16 cellular contexts compared by ENCODE assay signal in the genomic region with DNA sequence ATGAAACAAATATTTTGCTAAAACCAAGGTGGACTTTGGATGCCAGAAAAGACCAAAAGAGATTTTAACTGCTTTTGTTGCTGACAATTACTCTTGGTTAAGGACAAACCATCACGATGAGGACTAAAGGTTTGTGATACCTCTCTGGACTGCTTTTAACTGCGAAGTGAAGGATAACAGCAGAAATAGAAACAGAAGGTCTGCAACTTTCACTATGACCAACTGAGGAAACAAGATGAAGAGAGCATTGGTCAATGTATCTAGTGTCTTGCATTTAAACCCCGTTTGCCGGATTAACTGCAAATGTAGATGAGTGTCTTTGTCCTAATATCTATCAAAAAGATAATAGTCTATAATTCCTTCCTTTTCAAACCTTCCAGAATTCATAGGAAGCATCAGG.
A peak's percentile ranks its signal among the peaks of the same experiment; 100 is the strongest.
DNase-seq lines count a peak whose midpoint lies in the region; ATAC-seq and TF ChIP-seq lines count a peak whose summit lies in the region.
"Had no signal": no experiment of that assay in that cellular context is flagged by ENCODE, and none has a peak within 500 bp of the region (broad histone marks: within the 10 kb centered on the region; RNA-seq: fewer than 3 reads in every experiment).

No MANE protein-coding gene starts in this region.

- H3K4me3 ChIP-seq in osteoblast (ENCODE audit: insufficient read depth, low read length) = no peak overlapping the region
- H3K4me3 ChIP-seq: GM23248 had no signal

- no peaks in the 10 kb centered on the region for H3K27me3 ChIP-seq in osteoblast (ENCODE audit: insufficient read depth, low read length)
- no peaks in the 10 kb centered on the region for H3K27me3 ChIP-seq in CD4-positive, alpha-beta T cell (ENCODE audit: control insufficient read depth, insufficient read depth, low read length)

- H2AFZ ChIP-seq in osteoblast (ENCODE audit: low read length) = peak overlapping the region; percentile 63
- H2AFZ ChIP-seq: GM23248 had no signal

- no peaks in the 10 kb centered on the region for H3K36me3 ChIP-seq in osteoblast (ENCODE audit: insufficient read depth, low read length)

- no peak overlapping the region for H3K27ac Mint-ChIP-seq in CD4-positive, alpha-beta T cell
- H3K27ac Mint-ChIP-seq: IgD-negative memory B cell; T-helper 2 cell treated with Interferon-gamma antibody and Interleukin-4, amounts not matched to agents 5 μg/mL and 100 μg/mL, for 36 hours had no signal

- H3K4me1 ChIP-seq in osteoblast (ENCODE audit: insufficient read depth, low read length) = no peaks in the 10 kb centered on the region

- no peaks in the 10 kb centered on the region for H3K9me3 ChIP-seq in osteoblast (ENCODE audit: low read depth, low read length)
- H3K9me3 ChIP-seq in CD4-positive, alpha-beta T cell (ENCODE audit: control insufficient read depth, low read length) = no peaks in the 10 kb centered on the region

- no peaks in the 10 kb centered on the region for H3K36me3 Mint-ChIP-seq in CD4-positive, alpha-beta T cell (ENCODE audit: low read depth)
- H3K36me3 Mint-ChIP-seq: IgD-negative memory B cell had no signal

- DNase-seq in osteoblast (ENCODE audit: insufficient read length, low spot score, missing footprints) = no peak
- DNase-seq in activated CD4-positive, alpha-beta T cell treated with anti-CD3 and anti-CD28 coated beads, Interleukin-2, amount 50 U/mL, for 48 hours = no peak
- no peak for DNase-seq in stimulated activated CD4-positive, alpha-beta T cell treated with anti-CD3 and anti-CD28 coated beads, Interleukin-15, amount 100 ng/mL, for 24 hours
- DNase-seq in CD4-positive, alpha-beta T cell = no peak
- DNase-seq: C1 segment of cervical spinal cord, DND-41, GM23248, Kasumi-1, NCI-H187 treated with DMSO at 0.1 percent for 48 hours, NCI-H774 had no signal

- POLR2A ChIA-PET in CD4-positive, alpha-beta T cell (lab: Charles Lee) = no interaction called here

- ATAC-seq in GM18867 (IDR thresholded peaks at IDR 0.05; ENCODE audit: unreplicated experiment) (peak; percentile 65), HG02852 (IDR thresholded peaks at IDR 0.05; ENCODE audit: unreplicated experiment) (peak; percentile 91), HG03565 (IDR thresholded peaks at IDR 0.05; ENCODE audit: unreplicated experiment) (peak; percentile 70)
- no peak for ATAC-seq in CD4-positive, alpha-beta T cell (ENCODE audit: poor library complexity)
- ATAC-seq: Panc1 had no signal

- CTCF ChIA-PET in CD4-positive, alpha-beta T cell (lab: Charles Lee) = no interaction called here

- H3K27ac ChIP-seq in osteoblast (ENCODE audit: low read depth, low read length) = no peak overlapping the region
- H3K27ac ChIP-seq in CD4-positive, alpha-beta T cell (ENCODE audit: low read depth, low read length) = no peak overlapping the region
- H3K27ac ChIP-seq: GM23248 had no signal

- no peaks in the 10 kb centered on the region for H3K4me1 Mint-ChIP-seq in CD4-positive, alpha-beta T cell (ENCODE audit: low read depth)

- H3K4me2 ChIP-seq in osteoblast (ENCODE audit: insufficient read depth, low read length) = no peak overlapping the region

- no peaks in the 10 kb centered on the region for H3K27me3 Mint-ChIP-seq in CD4-positive, alpha-beta T cell
- H3K27me3 Mint-ChIP-seq: IgD-negative memory B cell had no signal

- H3K9me3 Mint-ChIP-seq in CD4-positive, alpha-beta T cell = no peaks in the 10 kb centered on the region
- H3K9me3 Mint-ChIP-seq: IgD-negative memory B cell; T-helper 2 cell treated with Interferon-gamma antibody and Interleukin-4, amounts not matched to agents 5 μg/mL and 100 μg/mL, for 36 hours had no signal

- no peaks in the 10 kb centered on the region for H3K79me2 ChIP-seq in osteoblast (ENCODE audit: insufficient read depth, low read length)

- no peak overlapping the region for H3K4me3 Mint-ChIP-seq in CD4-positive, alpha-beta T cell
- H3K4me3 Mint-ChIP-seq: T-helper 2 cell treated with Interferon-gamma antibody and Interleukin-4, amounts not matched to agents 5 μg/mL and 100 μg/mL, for 36 hours had no signal

- intact Hi-C loops in CD4-positive, alpha-beta T cell (cut with DNase I, micrococcal nuclease) = no loop called here

- no peak for TF ChIP-seq CTCF in osteoblast (IDR thresholded peaks at IDR 0.05; ENCODE audit: extremely low read depth, low read depth, low read length)
- no peak for TF ChIP-seq CTCF in CD4-positive, alpha-beta T cell (IDR thresholded peaks at IDR 0.05)

- H4K20me1 ChIP-seq in osteoblast (ENCODE audit: insufficient read depth, low read length) = no peaks in the 10 kb centered on the region
